29 cellular contexts compared by ENCODE assay signal in genomic region chr11:78067704-78068103, GRCh38. TPM values are rescaled to one million over a fixed set of nuclear protein-coding genes. Genes with fewer than 3 reads are reported as not detected.
DNase-seq lines count a peak whose midpoint lies in the region; ATAC-seq, FAIRE-seq and TF ChIP-seq lines count a peak whose summit lies in the region.
"Had no signal": no experiment of that assay in that cellular context is flagged by ENCODE, and none has a peak within 500 bp of the region (broad histone marks: within the 10 kb centered on the region; RNA-seq: fewer than 3 reads in every experiment).

No MANE protein-coding gene starts in this region.

- no peak for TF ChIP-seq RAD21 in K562 (CRISPR knock-in tag; conservative IDR thresholded peaks at IDR 0.05 in 1 of 2, IDR thresholded peaks at IDR 0.05 in 1 of 2)

- H3K9me3 ChIP-seq in K562 (replicated peaks; ENCODE audit: control insufficient read depth, insufficient read depth, low read depth, low read length), result no peaks in the 10 kb centered on the region
- H3K9me3 ChIP-seq in parathyroid adenoma (ENCODE audit: control insufficient read depth, low read length), result no peaks in the 10 kb centered on the region
- H3K9me3 ChIP-seq: BLaER1, HAP-1 had no signal

- TF ChIP-seq EP300 in K562 (IDR thresholded peaks at IDR 0.05; ENCODE audit: low read length), result no peak

- no peak overlapping the region for H3K4me3 Mint-ChIP-seq in activated naive CD4-positive, alpha-beta T cell treated with anti-CD3 and anti-CD28 coated beads, Interleukin-2, amount 50 U/mL, for 24 hours
- H3K4me3 Mint-ChIP-seq: CD4-positive, CD25-positive, alpha-beta regulatory T cell; GM23338; HFFc6; IgD-negative memory B cell had no signal

- no peak for FAIRE-seq in K562 (lab: Jason Lieb, UNC)
- FAIRE-seq: A204.1 had no signal

- H3K9me1 ChIP-seq in K562 (ENCODE audit: control insufficient read depth, insufficient read depth, low read length), result no peaks in the 10 kb centered on the region

- peaks cover 10% of the 10 kb centered on the region for H3K4me1 Mint-ChIP-seq in activated naive CD4-positive, alpha-beta T cell treated with anti-CD3 and anti-CD28 coated beads, Interleukin-2, amount 50 U/mL, for 24 hours
- H3K4me1 Mint-ChIP-seq: GM23338 had no signal

- intact Hi-C loops in K562 (cut with micrococcal nuclease), result no loop called here

- no peak overlapping the region for H2AFZ ChIP-seq in K562 (ENCODE audit: low read depth, low read length)
- H2AFZ ChIP-seq in parathyroid adenoma, result no peak overlapping the region
- H2AFZ ChIP-seq: GM23338 had no signal

- H3K79me2 ChIP-seq in K562 (ENCODE audit: control insufficient read depth, insufficient read depth, low read length) (peaks cover 18% of the 10 kb centered on the region), parathyroid adenoma (peaks cover 2% of the 10 kb centered on the region)

- in situ Hi-C loops in K562 (cut with MboI), result no loop called here

- WGBS in K562 (ENCODE audit: insufficient coverage, low coverage, missing lambda C conversion rate), result 92% methylated on average over 4 of the region's 4 CpGs

- no peak overlapping the region for H3K9ac ChIP-seq in K562 (ENCODE audit: insufficient read depth in 1 of 2, low read depth in 2 of 2, low read length in 2 of 2)
- H3K9ac ChIP-seq in parathyroid adenoma, result no peak overlapping the region
- H3K9ac ChIP-seq: BLaER1 had no signal

- no peak; the same call in 1 of the 2 replicates for TF ChIP-seq POLR2A in K562 (conservative IDR thresholded peaks at IDR 0.05)

- POLR2A ChIA-PET in K562 (lab: Yijun Ruan, JAX), result interaction anchor here (0.7 to 2.9 kb wide), 2 partner anchors 10 to 16 kb away, joined by 3 to 18 read pairs; no protein-coding TSS in a partner anchor

- H3K9me3 Mint-ChIP-seq in activated naive CD4-positive, alpha-beta T cell treated with anti-CD3 and anti-CD28 coated beads, Interleukin-2, amount 50 U/mL, for 24 hours, result no peaks in the 10 kb centered on the region
- H3K9me3 Mint-ChIP-seq: CD4-positive, CD25-positive, alpha-beta regulatory T cell; GM23338; HFFc6; IgD-negative memory B cell had no signal

- H3K27me3 Mint-ChIP-seq in activated naive CD4-positive, alpha-beta T cell treated with anti-CD3 and anti-CD28 coated beads, Interleukin-2, amount 50 U/mL, for 24 hours, result no peaks in the 10 kb centered on the region
- H3K27me3 Mint-ChIP-seq: CD4-positive, CD25-positive, alpha-beta regulatory T cell; IgD-negative memory B cell had no signal

- H3K27ac ChIP-seq in K562 (ENCODE audit: extremely low read depth, low read depth, low read length) (no peak overlapping the region), parathyroid adenoma (peak overlapping the region; percentile 67), coronary artery (no peak overlapping the region)
- H3K27ac ChIP-seq: BLaER1, RWPE1 had no signal

- H3K4me1 ChIP-seq in K562 (replicated peaks in 1 of 2; ENCODE audit: control insufficient read depth in 2 of 2, insufficient read depth in 2 of 2, low read length in 2 of 2) (peaks cover 0 to 5% of the 10 kb centered on the region in 2 experiments; a peak in 2 of 5 replicates), parathyroid adenoma (peaks cover 10% of the 10 kb centered on the region)
- H3K4me1 ChIP-seq: BLaER1 had no signal

- TSS peak; percentile 4 for BruUV-seq in K562 (replicated peaks; lab: Mats Ljungman, UMichigan)

- TF ChIP-seq CTCF in K562 (IDR thresholded peaks at IDR 0.05 in 2 of 3, conservative IDR thresholded peaks at IDR 0.05 in 1 of 3; ENCODE audit: insufficient read depth in 2 of 3, low read depth in 1 of 3, low read length in 3 of 3) (no peak), parathyroid adenoma (IDR thresholded peaks at IDR 0.05) (no peak), coronary artery (IDR thresholded peaks at IDR 0.05) (no peak)

- DNase-seq in activated naive CD4-positive, alpha-beta T cell treated with anti-CD3 and anti-CD28 coated beads, Interleukin-2, amount 50 U/mL, for 16 hours, result no peak
- no peak for DNase-seq in K562 (ENCODE audit: extremely low read depth in 1 of 4, low spot score in 3 of 4)
- no peak for DNase-seq in NCI-H146 (lab: John Stamatoyannopoulos, UW)
- no peak for DNase-seq in coronary artery (ENCODE audit: low spot score)
- DNase-seq: CD4-positive, CD25-positive, alpha-beta regulatory T cell; DMS53; HFFc6; NCI-H1048; NCI-H1417; NCI-H1694 treated with DMSO at 0.1 percent for 48 hours; NCI-H2081; NCI-H2227 treated with DMSO at 0.1 percent for 48 hours; NCI-H526 treated with DMSO at 0.1 percent for 48 hours; SHP77 had no signal

- H3K4me3 ChIP-seq in K562 (no peak overlapping the region), parathyroid adenoma (ENCODE audit: low read depth, low read length) (no peak overlapping the region), coronary artery (no peak overlapping the region)
- H3K4me3 ChIP-seq: BLaER1, GM23338, HAP-1 had no signal

- no peaks in the 10 kb centered on the region for H3K27me3 ChIP-seq in K562 (ENCODE audit: control insufficient read depth in 2 of 2, insufficient read depth in 2 of 2, low read length in 2 of 2)
- H3K27me3 ChIP-seq in parathyroid adenoma (ENCODE audit: control insufficient read depth, insufficient read depth, low read length), result no peaks in the 10 kb centered on the region

- peak overlapping the region; percentile 57 for H3K27ac Mint-ChIP-seq in activated naive CD4-positive, alpha-beta T cell treated with anti-CD3 and anti-CD28 coated beads, Interleukin-2, amount 50 U/mL, for 24 hours
- H3K27ac Mint-ChIP-seq: CD4-positive, CD25-positive, alpha-beta regulatory T cell; GM23338; HFFc6 had no signal

- no peaks in the 10 kb centered on the region for H4K20me1 ChIP-seq in K562 (replicated peaks; ENCODE audit: control insufficient read depth, insufficient read depth, low read length)

- H3K4me2 ChIP-seq in K562 (ENCODE audit: insufficient read depth, low read length), result no peak overlapping the region
- no peak overlapping the region for H3K4me2 ChIP-seq in parathyroid adenoma (ENCODE audit: low read length)
- H3K4me2 ChIP-seq: BLaER1, GM23338 had no signal

- H3K36me3 Mint-ChIP-seq in activated naive CD4-positive, alpha-beta T cell treated with anti-CD3 and anti-CD28 coated beads, Interleukin-2, amount 50 U/mL, for 24 hours, result peaks cover 23% of the 10 kb centered on the region

- ATAC-seq in K562, result peak; percentile 14; the same call in 2 of the 3 replicates
- ATAC-seq in HG03342 (IDR thresholded peaks at IDR 0.05; ENCODE audit: unreplicated experiment), result no peak
- ATAC-seq: GM23338, Panc1 had no signal

- CTCF ChIA-PET in K562 (lab: Yijun Ruan, JAX; ENCODE audit: low intra/inter-chr PET ratio), result no interaction called here

- H3K36me3 ChIP-seq in K562 (ENCODE audit: control insufficient read depth, insufficient read depth, low read length) (peaks cover 50% of the 10 kb centered on the region), parathyroid adenoma (ENCODE audit: control insufficient read depth, insufficient read depth, low read length) (no peaks in the 10 kb centered on the region)

RNA-seq across cellular contexts. Expression of gene THRSP, which starts 4.0 kb away (rescaled TPM):
- total RNA-seq in K562 (2011; cell fraction: chromatin; rRNA removed; ENCODE audit: low replicate concordance), result 2.3 and 2.8 TPM in 2 replicates
- total RNA-seq in K562 (2011; cell fraction: nucleolus; rRNA removed), result 2.2 and 2.5 TPM in 2 replicates
- total RNA-seq in K562 (2011; cell fraction: nucleoplasm; rRNA removed), result 1.8 and 2.3 TPM in 2 replicates
- total RNA-seq in K562 (2014; rRNA removed) (0.24 and 0.36 TPM in 2 replicates), K562 (2014; rRNA removed; fragmentation: Illumina TruSeq; extraction: Trizol) (not detected in 2 replicates), K562 (2015; rRNA removed; fragmentation: Illumina TruSeq; extraction: Trizol) (not detected in 2 replicates), K562 (2021) (0.16 and 0.31 TPM in 2 replicates)
- polyA plus RNA-seq in K562 (2011; rRNA removed) (0.29 and 0.43 TPM in 2 replicates), K562 (2014; fragmentation: Illumina TruSeq; extraction: Trizol) (0.28 TPM in 2 replicates), K562 (2014; fragmentation: Nextera tagmentation; extraction: Ambion mirVana) (under 1 TPM; 0.23 to 0.34 TPM), K562 (2014; rRNA removed) (0.09 and 0.56 TPM in 2 replicates)
- polyA plus RNA-seq in K562 (2011; cell fraction: cytosol; rRNA removed), result 0.15 and 0.18 TPM in 2 replicates
- 1.0 and 1.1 TPM in 2 replicates for polyA plus RNA-seq in K562 (2011; cell fraction: nucleus; rRNA removed)
- 0.13 and 1.6 TPM in 2 replicates for polyA plus RNA-seq in K562 (2012)
- 0.74 TPM in 1 of 2 replicates, not detected in the other for polyA minus RNA-seq in K562 (2011; rRNA and poly(A)+ RNA removed)
- polyA minus RNA-seq in K562 (2011; cell fraction: cytosol; rRNA and poly(A)+ RNA removed), result not detected in 2 replicates
- 0.54 TPM in 1 of 2 replicates, not detected in the other for polyA minus RNA-seq in K562 (2011; cell fraction: nucleus; rRNA and poly(A)+ RNA removed)
- total RNA-seq: CD4-positive, CD25-positive, alpha-beta regulatory T cell; Daoy; G401; GM23338; HFFc6; NCI-H460; SK-MEL-5 had no signal
- polyA plus RNA-seq: AG04450, GM23338, IgD-negative memory B cell had no signal

RNA-seq across cellular contexts. Expression of gene NDUFC2, which starts 12.0 kb away (rescaled TPM):
- total RNA-seq in K562 (2011; cell fraction: chromatin; rRNA removed; ENCODE audit: low replicate concordance), result 48.5 and 69.6 TPM in 2 replicates
- total RNA-seq in K562 (2011; cell fraction: nucleolus; rRNA removed), result 160 and 217 TPM in 2 replicates
- 103 and 113 TPM in 2 replicates for total RNA-seq in K562 (2011; cell fraction: nucleoplasm; rRNA removed)
- total RNA-seq in K562 (2014; rRNA removed), result 269 and 325 TPM in 2 replicates
- total RNA-seq in K562 (2014; rRNA removed; fragmentation: Illumina TruSeq; extraction: Trizol), result 156 and 168 TPM in 2 replicates
- total RNA-seq in K562 (2015; rRNA removed; fragmentation: Illumina TruSeq; extraction: Trizol), result 504 and 554 TPM in 2 replicates
- 442 and 486 TPM in 2 replicates for total RNA-seq in K562 (2021)
- 229 and 257 TPM in 2 replicates for polyA plus RNA-seq in K562 (2011; rRNA removed)
- polyA plus RNA-seq in K562 (2011; cell fraction: cytosol; rRNA removed), result 517 and 937 TPM in 2 replicates
- 85.7 and 88.0 TPM in 2 replicates for polyA plus RNA-seq in K562 (2011; cell fraction: nucleus; rRNA removed)
- polyA plus RNA-seq in K562 (2012), result 593 and 1,047 TPM in 2 replicates
- polyA plus RNA-seq in K562 (2014; fragmentation: Illumina TruSeq; extraction: Trizol), result 355 and 561 TPM in 2 replicates
- polyA plus RNA-seq in K562 (2014; fragmentation: Nextera tagmentation; extraction: Ambion mirVana), result 1,000 to 10,000 TPM in 1 of 2 experiments, 100 to 1,000 TPM in 1; 987 to 1,119 TPM
- polyA plus RNA-seq in K562 (2014; rRNA removed), result 473 and 511 TPM in 2 replicates
- 20.7 and 29.0 TPM in 2 replicates for polyA minus RNA-seq in K562 (2011; rRNA and poly(A)+ RNA removed)
- 93.0 and 102 TPM in 2 replicates for polyA minus RNA-seq in K562 (2011; cell fraction: cytosol; rRNA and poly(A)+ RNA removed)
- polyA minus RNA-seq in K562 (2011; cell fraction: nucleus; rRNA and poly(A)+ RNA removed), result 37.6 and 79.6 TPM in 2 replicates

RNA-seq across cellular contexts. Expression of gene KCTD14, which starts 44.6 kb away (rescaled TPM):
- total RNA-seq in K562 (2011; cell fraction: chromatin; rRNA removed; ENCODE audit: low replicate concordance), result 0.40 and 0.51 TPM in 2 replicates
- 0.39 TPM in 1 of 2 replicates, not detected in the other for total RNA-seq in K562 (2011; cell fraction: nucleolus; rRNA removed)
- total RNA-seq in K562 (2011; cell fraction: nucleoplasm; rRNA removed), result 0.29 TPM in 1 of 2 replicates, not detected in the other
- total RNA-seq in K562 (2014; rRNA removed), result 0.08 TPM in 1 of 2 replicates, not detected in the other
- 0.11 TPM in 1 of 2 replicates, not detected in the other for total RNA-seq in K562 (2014; rRNA removed; fragmentation: Illumina TruSeq; extraction: Trizol)
- 0.14 and 0.15 TPM in 2 replicates for total RNA-seq in K562 (2015; rRNA removed; fragmentation: Illumina TruSeq; extraction: Trizol)
- total RNA-seq in K562 (2021), result 0.09 and 0.29 TPM in 2 replicates
- polyA plus RNA-seq in K562 (2011; rRNA removed), result 0.11 and 0.20 TPM in 2 replicates
- 0.10 TPM in 1 of 2 replicates, not detected in the other for polyA plus RNA-seq in K562 (2011; cell fraction: cytosol; rRNA removed)
- polyA plus RNA-seq in K562 (2011; cell fraction: nucleus; rRNA removed), result 0.07 and 0.21 TPM in 2 replicates
- 0.14 and 0.32 TPM in 2 replicates for polyA plus RNA-seq in K562 (2012)
- polyA plus RNA-seq in K562 (2014; fragmentation: Illumina TruSeq; extraction: Trizol), result 0.14 and 0.30 TPM in 2 replicates
- under 1 TPM in 1 of 2 experiments, not detected in 1; 0.29 TPM for polyA plus RNA-seq in K562 (2014; fragmentation: Nextera tagmentation; extraction: Ambion mirVana)
- polyA plus RNA-seq in K562 (2014; rRNA removed), result 0.04 TPM in 1 of 2 replicates, not detected in the other
- polyA minus RNA-seq in K562 (2011; rRNA and poly(A)+ RNA removed), result 0.18 TPM in 1 of 2 replicates, not detected in the other
- polyA minus RNA-seq in K562 (2011; cell fraction: cytosol; rRNA and poly(A)+ RNA removed), result not detected in 2 replicates
- polyA minus RNA-seq in K562 (2011; cell fraction: nucleus; rRNA and poly(A)+ RNA removed), result not detected in 2 replicates
- total RNA-seq: CD4-positive, CD25-positive, alpha-beta regulatory T cell; SK-MEL-5 had no signal
